11 cellular contexts compared by ENCODE assay signal in genomic region chr13:30906411-30906990, GRCh38. TPM values are rescaled to one million over a fixed set of nuclear protein-coding genes. Genes with fewer than 3 reads are reported as not detected.
DNase-seq lines count a peak whose midpoint lies in the region; ATAC-seq and TF ChIP-seq lines count a peak whose summit lies in the region.
"Had no signal": no experiment of that assay in that cellular context is flagged by ENCODE, and none has a peak within 500 bp of the region (broad histone marks: within the 10 kb centered on the region; RNA-seq: fewer than 3 reads in every experiment).

No MANE protein-coding gene starts in this region.

- peaks cover 20% of the 10 kb centered on the region for H3K4me1 ChIP-seq in A673 (ENCODE audit: insufficient read depth, low read length, poor library complexity, severe bottlenecking)

- H3K4me3 Mint-ChIP-seq in activated naive CD8-positive, alpha-beta T cell treated with anti-CD3 and anti-CD28 coated beads, Interleukin-2, amount 10 ng/mL, durations not matched to agents 7 days and 5 days = no peak overlapping the region
- no peak overlapping the region for H3K4me3 Mint-ChIP-seq in osteocyte (ENCODE audit: unreplicated experiment)

- no peaks in the 10 kb centered on the region for H3K9me3 Mint-ChIP-seq in activated naive CD8-positive, alpha-beta T cell treated with anti-CD3 and anti-CD28 coated beads, Interleukin-2, amount 10 ng/mL, durations not matched to agents 7 days and 5 days
- H3K9me3 Mint-ChIP-seq in osteocyte (ENCODE audit: unreplicated experiment) = no peaks in the 10 kb centered on the region

- intact Hi-C loops in A673 (cut with micrococcal nuclease; ENCODE audit: unreplicated experiment) = no loop called here
- intact Hi-C loops in left cardiac atrium (cut with DNase I) = no loop called here

- H3K9me3 ChIP-seq in A673 (ENCODE audit: low read depth, low read length, poor library complexity, severe bottlenecking) = no peaks in the 10 kb centered on the region

- H3K36me3 ChIP-seq in A673 (ENCODE audit: insufficient read depth, low read length, poor library complexity, severe bottlenecking) = no peaks in the 10 kb centered on the region

- H3K27me3 ChIP-seq in A673 (replicated peaks; ENCODE audit: insufficient read depth, low read depth, low read length, poor library complexity) = no peaks in the 10 kb centered on the region

- ATAC-seq in activated naive CD8-positive, alpha-beta T cell treated with anti-CD3 and anti-CD28 coated beads, Interleukin-2, amount 10 ng/mL, durations not matched to agents 7 days and 5 days (ENCODE audit: low read depth) = no peak
- ATAC-seq in left cardiac atrium = peak; percentile 29 to 38

- CTCF ChIA-PET in A673 (lab: Charles Lee) = no interaction called here

- no peak overlapping the region for H3K27ac Mint-ChIP-seq in activated naive CD8-positive, alpha-beta T cell treated with anti-CD3 and anti-CD28 coated beads, Interleukin-2, amount 10 ng/mL, durations not matched to agents 7 days and 5 days
- H3K27ac Mint-ChIP-seq in osteocyte (ENCODE audit: unreplicated experiment) = peak overlapping the region; percentile 78
- H3K27ac Mint-ChIP-seq: CD14-positive monocyte had no signal

- no TSS peak for BruUV-seq in A673 (replicated peaks; lab: Mats Ljungman, UMichigan)

- DNase-seq in A673 (ENCODE audit: low spot score) (no peak), left cardiac atrium (peak; percentile 32), osteocyte (ENCODE audit: extremely low spot score, unreplicated experiment) (no peak), NOMO-1 treated with dmso at 0.1 percent for 144 hours (lab: John Stamatoyannopoulos, UW; ENCODE audit: unreplicated experiment) (no peak), GF-D8 (lab: John Stamatoyannopoulos, UW) (no peak), NCI-H187 treated with DMSO at 0.1 percent for 48 hours (lab: John Stamatoyannopoulos, UW) (no peak)
- peak; percentile 27 for DNase-seq in activated naive CD8-positive, alpha-beta T cell treated with anti-CD3 and anti-CD28 coated beads, Interleukin-2, amount 10 ng/mL, durations not matched to agents 7 days and 5 days
- DNase-seq in activated CD4-positive, alpha-beta T cell treated with anti-CD3 and anti-CD28 coated beads, Interleukin-2, amount 50 U/mL, for 48 hours = no peak
- DNase-seq: NCI-H1417 treated with DMSO at 0.1 percent for 48 hours, SW 1271 had no signal

- H3K36me3 Mint-ChIP-seq in activated naive CD8-positive, alpha-beta T cell treated with anti-CD3 and anti-CD28 coated beads, Interleukin-2, amount 10 ng/mL, durations not matched to agents 7 days and 5 days = peaks cover 3% of the 10 kb centered on the region
- no peaks in the 10 kb centered on the region for H3K36me3 Mint-ChIP-seq in osteocyte (ENCODE audit: unreplicated experiment)

- peaks cover 67% of the 10 kb centered on the region for H3K27me3 Mint-ChIP-seq in activated naive CD8-positive, alpha-beta T cell treated with anti-CD3 and anti-CD28 coated beads, Interleukin-2, amount 10 ng/mL, durations not matched to agents 7 days and 5 days
- no peaks in the 10 kb centered on the region for H3K27me3 Mint-ChIP-seq in osteocyte (ENCODE audit: unreplicated experiment)

- peaks cover 14% of the 10 kb centered on the region for H3K4me1 Mint-ChIP-seq in activated naive CD8-positive, alpha-beta T cell treated with anti-CD3 and anti-CD28 coated beads, Interleukin-2, amount 10 ng/mL, durations not matched to agents 7 days and 5 days
- H3K4me1 Mint-ChIP-seq in osteocyte (ENCODE audit: unreplicated experiment) = peaks cover 37% of the 10 kb centered on the region

- peak overlapping the region; percentile 56 for H3K27ac ChIP-seq in A673 (ENCODE audit: low read depth, low read length, poor library complexity, severe bottlenecking)

- TF ChIP-seq CTCF in A673 (conservative IDR thresholded peaks at IDR 0.05; ENCODE audit: low read depth, low read length) = no peak
- TF ChIP-seq CTCF in osteocyte (IDR thresholded peaks at IDR 0.05) = no peak

- H3K4me3 ChIP-seq in A673 (ENCODE audit: low read depth, low read length, poor library complexity, severe bottlenecking) = no peak overlapping the region

- POLR2A ChIA-PET in A673 (lab: Charles Lee; ENCODE audit: low non-redundant PET) = no interaction called here
- POLR2A ChIA-PET in activated naive CD8-positive, alpha-beta T cell treated with anti-CD3 and anti-CD28 coated beads, Interleukin-2, amount 10 ng/mL, durations not matched to agents 7 days and 5 days (lab: Charles Lee) = no interaction called here

RNA-seq across cellular contexts. Expression of gene MEDAG, which starts 0.4 kb away (rescaled TPM):
- total RNA-seq in A673 (2021) (not detected in 2 replicates), left cardiac atrium (10 to 100 TPM in 1 of 2 donors, 1 to 10 TPM in 1; 9.6 to 36.7 TPM), osteocyte (2.0 and 2.7 TPM in 2 replicates)
- not detected for total RNA-seq in activated naive CD8-positive, alpha-beta T cell treated with anti-CD3 and anti-CD28 coated beads, Interleukin-2, amount 10 ng/mL, durations not matched to agents 7 days and 5 days

RNA-seq across cellular contexts. Expression of gene TEX26, which starts 26.0 kb away (rescaled TPM):
- total RNA-seq in A673 (2021) = not detected in 2 replicates
- not detected for total RNA-seq in activated naive CD8-positive, alpha-beta T cell treated with anti-CD3 and anti-CD28 coated beads, Interleukin-2, amount 10 ng/mL, durations not matched to agents 7 days and 5 days
- total RNA-seq in left cardiac atrium = under 1 TPM; 0.15 to 0.37 TPM
- not detected in 2 replicates for total RNA-seq in osteocyte

Comparison
In these comparisons a context has a peak if more than half of its experiments do, and no peak if none do; other contexts are left out.
1. DNase-seq: peak in activated naive CD8-positive, alpha-beta T cell treated with anti-CD3 and anti-CD28 coated beads, Interleukin-2, amount 10 ng/mL, durations not matched to agents 7 days and 5 days (single experiment) and left cardiac atrium (single experiment); none in A673 (single experiment), osteocyte (single experiment), NOMO-1 treated with dmso at 0.1 percent for 144 hours (single experiment), GF-D8 (single experiment), NCI-H187 treated with DMSO at 0.1 percent for 48 hours (single experiment) and activated CD4-positive, alpha-beta T cell treated with anti-CD3 and anti-CD28 coated beads, Interleukin-2, amount 50 U/mL, for 48 hours (0 of 2).